In genomic region chr10:96263173-96263572, GRCh38 we compare ENCODE assay signal across 1 cellular context.
TF ChIP-seq lines count a peak whose summit lies in the region.

No MANE protein-coding gene starts in this region.

TF ChIP-seq in GM23338, 12 proteins besides CTCF, POLR2A, EP300 and RAD21 (continued from another document):
- TF ChIP-seq REST (IDR thresholded peaks at IDR 0.05; ENCODE audit: unreplicated experiment) (no peak), NANOG (IDR thresholded peaks at IDR 0.05; ENCODE audit: borderline replicate concordance) (no peak), POLR2AphosphoS5 (IDR thresholded peaks at IDR 0.05; ENCODE audit: low read depth) (no peak), ETS1 (IDR thresholded peaks at IDR 0.05) (no peak), ZNF331 (CRISPR knock-in tag; IDR thresholded peaks at IDR 0.05; ENCODE audit: low read depth) (no peak), EZH2 (IDR thresholded peaks at IDR 0.05; ENCODE audit: low read depth, unreplicated experiment) (no peak), STAT1 (IDR thresholded peaks at IDR 0.05; ENCODE audit: unreplicated experiment) (no peak), JUNB (IDR thresholded peaks at IDR 0.05; ENCODE audit: unreplicated experiment) (no peak), ZNF462 (CRISPR knock-in tag; IDR thresholded peaks at IDR 0.05) (no peak)
TF ChIP-seq in GM23338: peak in this region for 0.
